17 cellular contexts compared by ENCODE assay signal in genomic region chr1:230356869-230357778, GRCh38.
A peak's percentile ranks its signal among the peaks of the same experiment; 100 is the strongest.
DNase-seq lines count a peak whose midpoint lies in the region; ATAC-seq, FAIRE-seq and TF ChIP-seq lines count a peak whose summit lies in the region.
"Had no signal": no experiment of that assay in that cellular context is flagged by ENCODE, and none has a peak within 500 bp of the region (broad histone marks: within the 10 kb centered on the region; RNA-seq: fewer than 3 reads in every experiment).

No MANE protein-coding gene starts in this region.

- H3K36me3 ChIP-seq in keratinocyte (ENCODE audit: control insufficient read depth in 2 of 2, extremely low read depth in 1 of 2, insufficient read depth in 2 of 2, low read length in 2 of 2), result no peaks in the 10 kb centered on the region

- H3K27ac Mint-ChIP-seq in natural killer cell treated with Interleukin-12 subunit alpha and Interleukin-12 subunit beta and Interleukin-15 and Interleukin-18, amount 100 ng/mL, for 72 hours, result no peak overlapping the region
- H3K27ac Mint-ChIP-seq in natural killer cell (no peak overlapping the region), brain (peak overlapping the region in 3 of 5 experiments; percentile 61 to 88 (median 72))
- H3K27ac Mint-ChIP-seq: CD4-positive, alpha-beta memory T cell had no signal

- H3K27ac ChIP-seq in keratinocyte (ENCODE audit: control insufficient read depth, insufficient read depth, low read length) (no peak overlapping the region), RWPE1 (no peak overlapping the region)

- H4K20me1 ChIP-seq in keratinocyte (ENCODE audit: control insufficient read depth, extremely low read depth, insufficient read depth, low read length), result no peaks in the 10 kb centered on the region

- H3K4me3 ChIP-seq in keratinocyte (ENCODE audit: control insufficient read depth in 2 of 3, extremely low read depth in 1 of 3, insufficient read depth in 2 of 3, low read depth in 1 of 3, low read length in 3 of 3), result no peak overlapping the region

- dilution Hi-C loops in keratinocyte (cut with MboI; ENCODE audit: extremely low pct_ligation_motif_present, low sequenced_read_pairs), result no loop called here

- FAIRE-seq in keratinocyte (lab: Jason Lieb, UNC), result no peak
- FAIRE-seq: D721Med had no signal

- DNase-seq in natural killer cell treated with Interleukin-12 subunit alpha and Interleukin-12 subunit beta and Interleukin-15 and Interleukin-18, amount 100 ng/mL, for 72 hours (ENCODE audit: low spot score), result peak; percentile 51
- DNase-seq in natural killer cell (no peak), keratinocyte (ENCODE audit: low read depth, low spot score) (no peak), GOT3 (lab: John Stamatoyannopoulos, UW) (no peak), RWPE1 (ENCODE audit: low spot score) (no peak), foreskin melanocyte (no peak)
- DNase-seq: 8988T; CD4-positive, alpha-beta memory T cell; DMS79; KG1; NCI-H1694; NCI-H226; OCI-M1 had no signal

- no peaks in the 10 kb centered on the region for H3K9me1 ChIP-seq in keratinocyte (ENCODE audit: control insufficient read depth, extremely low read depth, insufficient read depth, low read length)

- no peak overlapping the region for H2AFZ ChIP-seq in keratinocyte (ENCODE audit: control insufficient read depth, low read length)

- peaks cover 11% of the 10 kb centered on the region for H3K4me1 ChIP-seq in keratinocyte (ENCODE audit: control insufficient read depth, extremely low read depth, insufficient read depth, low read length)

- POLR2A ChIA-PET in RWPE1 (lab: Yijun Ruan, JAX; ENCODE audit: low non-redundant PET), result no interaction called here

- peaks cover 3% of the 10 kb centered on the region for H3K9me3 ChIP-seq in keratinocyte (ENCODE audit: control insufficient read depth, low read depth, low read length)

- H3K4me2 ChIP-seq in keratinocyte (ENCODE audit: control insufficient read depth, extremely low read depth, insufficient read depth, low read depth, low read length), result peak overlapping the region; percentile 29

- peaks cover 16% of the 10 kb centered on the region for H3K27me3 ChIP-seq in keratinocyte (ENCODE audit: control insufficient read depth, extremely low read depth, insufficient read depth, low read length)

- no peaks in the 10 kb centered on the region for H3K9me3 Mint-ChIP-seq in natural killer cell treated with Interleukin-12 subunit alpha and Interleukin-12 subunit beta and Interleukin-15 and Interleukin-18, amount 100 ng/mL, for 72 hours
- H3K9me3 Mint-ChIP-seq in natural killer cell (no peaks in the 10 kb centered on the region), brain (no peaks in the 10 kb centered on the region)
- H3K9me3 Mint-ChIP-seq: CD4-positive, alpha-beta memory T cell had no signal

- CTCF ChIA-PET in RWPE1 (lab: Yijun Ruan, JAX), result interaction anchor here (0.7 kb wide), 1 partner anchor 9 kb away, joined by 4 read pairs; no protein-coding TSS in a partner anchor

- no peaks in the 10 kb centered on the region for H3K79me2 ChIP-seq in keratinocyte (ENCODE audit: control insufficient read depth, insufficient read depth, low read length)

- no peak overlapping the region for H3K9ac ChIP-seq in keratinocyte (ENCODE audit: control insufficient read depth, extremely low read depth, insufficient read depth, low read length)

- no peaks in the 10 kb centered on the region for H3K4me1 Mint-ChIP-seq in natural killer cell treated with Interleukin-12 subunit alpha and Interleukin-12 subunit beta and Interleukin-15 and Interleukin-18, amount 100 ng/mL, for 72 hours (ENCODE audit: low read depth in 2 of 2)
- H3K4me1 Mint-ChIP-seq in natural killer cell (no peaks in the 10 kb centered on the region), brain (peaks cover 21% of the 10 kb centered on the region)
- H3K4me1 Mint-ChIP-seq: CD4-positive, alpha-beta memory T cell had no signal

- no peak for ATAC-seq in natural killer cell treated with Interleukin-12 subunit alpha and Interleukin-12 subunit beta and Interleukin-15 and Interleukin-18, amount 100 ng/mL, for 72 hours
- no peak for ATAC-seq in natural killer cell
- ATAC-seq in GM19467 (IDR thresholded peaks at IDR 0.05; ENCODE audit: unreplicated experiment), result no peak
- ATAC-seq: HCT116 had no signal

- H3K4me3 Mint-ChIP-seq in natural killer cell treated with Interleukin-12 subunit alpha and Interleukin-12 subunit beta and Interleukin-15 and Interleukin-18, amount 100 ng/mL, for 72 hours, result no peak overlapping the region
- H3K4me3 Mint-ChIP-seq in natural killer cell (no peak overlapping the region), brain (no peak overlapping the region)
- H3K4me3 Mint-ChIP-seq: CD4-positive, alpha-beta memory T cell had no signal

- intact Hi-C loops in natural killer cell (cut with micrococcal nuclease), result no loop called here

- peaks cover 0 to 14% of the 10 kb centered on the region in 2 donors for H3K27me3 Mint-ChIP-seq in natural killer cell treated with Interleukin-12 subunit alpha and Interleukin-12 subunit beta and Interleukin-15 and Interleukin-18, amount 100 ng/mL, for 72 hours
- H3K27me3 Mint-ChIP-seq in natural killer cell (ENCODE audit: low read depth in 2 of 2) (peaks cover 0 to 6% of the 10 kb centered on the region in 2 donors), brain (no peaks in the 10 kb centered on the region)

- no peaks in the 10 kb centered on the region for H3K36me3 Mint-ChIP-seq in natural killer cell treated with Interleukin-12 subunit alpha and Interleukin-12 subunit beta and Interleukin-15 and Interleukin-18, amount 100 ng/mL, for 72 hours
- no peaks in the 10 kb centered on the region for H3K36me3 Mint-ChIP-seq in natural killer cell
- H3K36me3 Mint-ChIP-seq in brain, result peaks cover 8% of the 10 kb centered on the region
- H3K36me3 Mint-ChIP-seq: CD4-positive, alpha-beta memory T cell had no signal

- TF ChIP-seq CTCF in natural killer cell (IDR thresholded peaks at IDR 0.05), result no peak
- no peak for TF ChIP-seq CTCF in brain (conservative IDR thresholded peaks at IDR 0.05)
- no peak for TF ChIP-seq CTCF in keratinocyte (optimal IDR thresholded peaks at IDR 0.05 in 1 of 3, IDR thresholded peaks at IDR 0.05 in 1 of 3, conservative IDR thresholded peaks at IDR 0.05 in 1 of 3; ENCODE audit: extremely low read depth in 1 of 3, insufficient read depth in 2 of 3, low read length in 3 of 3)
- no peak for TF ChIP-seq CTCF in RWPE1 (conservative IDR thresholded peaks at IDR 0.05; ENCODE audit: low read depth)

Comparison
In these comparisons a context has a peak if more than half of its experiments do, and no peak if none do; other contexts are left out.
1. H3K27ac Mint-ChIP-seq: peak in brain (3 of 5); none in natural killer cell treated with Interleukin-12 subunit alpha and Interleukin-12 subunit beta and Interleukin-15 and Interleukin-18, amount 100 ng/mL, for 72 hours (0 of 2) and natural killer cell (0 of 2).